ENCODE assay signal across 21 cellular contexts in the genomic region with DNA sequence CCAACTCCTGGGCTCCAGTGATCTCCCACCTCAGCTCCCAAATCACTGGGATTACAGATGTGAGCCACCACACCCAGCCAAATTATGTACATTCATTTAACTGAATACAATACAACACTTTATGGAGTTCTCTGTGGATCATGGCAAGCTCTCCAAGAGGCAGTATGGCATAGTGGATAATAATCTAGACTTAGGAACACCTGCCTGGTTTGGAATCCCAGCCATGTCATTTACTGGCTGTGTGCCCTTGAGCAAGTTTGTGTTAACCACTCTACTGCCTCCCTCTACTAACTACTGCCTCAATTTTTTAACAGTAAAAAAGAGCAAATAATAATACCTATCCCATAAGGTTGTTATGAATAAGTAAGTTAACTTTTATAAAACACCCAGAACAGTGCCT. TPM values are rescaled to one million over a fixed set of nuclear protein-coding genes. Genes with fewer than 3 reads are reported as not detected.
DNase-seq lines count a peak whose midpoint lies in the region; ATAC-seq and TF ChIP-seq lines count a peak whose summit lies in the region.
"Had no signal": no experiment of that assay in that cellular context is flagged by ENCODE, and none has a peak within 500 bp of the region (broad histone marks: within the 10 kb centered on the region; RNA-seq: fewer than 3 reads in every experiment).

No MANE protein-coding gene starts in this region.

- DNase-seq in NCI-H1105 treated with DMSO at 0.1 percent for 48 hours (lab: John Stamatoyannopoulos, UW) (peak; percentile 38), NCI-H1105 (lab: John Stamatoyannopoulos, UW) (no peak), T47D (ENCODE audit: low read depth in 1 of 2, low spot score in 1 of 2) (peak; percentile 51 to 77), MCF 10A (ENCODE audit: unreplicated experiment) (no peak), NCI-H69 (lab: John Stamatoyannopoulos, UW) (peak; percentile 46), sigmoid colon (peak; percentile 12), esophagus squamous epithelium (lab: John Stamatoyannopoulos, UW) (no peak)
- DNase-seq: AML-193; CD4-positive, alpha-beta memory T cell; DMS153; DMS79 treated with DMSO at 0.1 percent for 48 hours; GOT3; H7; HFFc6 had no signal

- peaks cover 7% of the 10 kb centered on the region for H3K4me1 Mint-ChIP-seq in MCF 10A (ENCODE audit: insufficient read depth, unreplicated experiment)
- H3K4me1 Mint-ChIP-seq in activated T-helper 17 cell treated with anti-CD3 and anti-CD28 coated beads, Interleukin-2, amount 50 U/mL, for 72 hours, result peaks cover 13% of the 10 kb centered on the region

- H3K27me3 ChIP-seq in sigmoid colon (no peaks in the 10 kb centered on the region), esophagus squamous epithelium (no peaks in the 10 kb centered on the region)

- in situ Hi-C loops in T47D (cut with HindIII; ENCODE audit: low pct_unique_long_range_greater_than_20kb, low sequenced_read_pairs), result no loop called here

- H3K4me1 ChIP-seq in sigmoid colon, result peaks cover 0 to 23% (median 11%) of the 10 kb centered on the region in 4 donors
- H3K4me1 ChIP-seq in esophagus squamous epithelium, result peaks cover 13 to 25% (median 18%) of the 10 kb centered on the region in 3 donors

- H3K9me3 ChIP-seq in sigmoid colon, result no peaks in the 10 kb centered on the region
- no peaks in the 10 kb centered on the region for H3K9me3 ChIP-seq in esophagus squamous epithelium
- H3K9me3 ChIP-seq: A549 had no signal

- CTCF ChIA-PET in MCF 10A (lab: Yijun Ruan, JAX), result interaction anchor here (0.6 kb wide), 1 partner anchor 233 kb away, joined by 3 read pairs; no protein-coding TSS in a partner anchor

- BruUV-seq in MCF 10A (replicated peaks; lab: Mats Ljungman, UMichigan), result no TSS peak

- H3K9me3 Mint-ChIP-seq in MCF 10A (ENCODE audit: unreplicated experiment), result no peaks in the 10 kb centered on the region
- peaks cover 3% of the 10 kb centered on the region for H3K9me3 Mint-ChIP-seq in activated T-helper 17 cell treated with anti-CD3 and anti-CD28 coated beads, Interleukin-2, amount 50 U/mL, for 72 hours
- H3K9me3 Mint-ChIP-seq: CD4-positive, alpha-beta memory T cell had no signal

- no peaks in the 10 kb centered on the region for H3K36me3 Mint-ChIP-seq in MCF 10A (ENCODE audit: insufficient read depth, unreplicated experiment)
- no peaks in the 10 kb centered on the region for H3K36me3 Mint-ChIP-seq in activated T-helper 17 cell treated with anti-CD3 and anti-CD28 coated beads, Interleukin-2, amount 50 U/mL, for 72 hours (ENCODE audit: low read depth)

- POLR2A ChIA-PET in MCF 10A (lab: Yijun Ruan, JAX), result interaction anchor here (1.0 kb wide), 1 partner anchor 29 kb away, joined by 3 read pairs; no protein-coding TSS in a partner anchor

- TF ChIP-seq CTCF in MCF 10A (IDR thresholded peaks at IDR 0.05; ENCODE audit: unreplicated experiment), result no peak
- no peak for TF ChIP-seq CTCF in sigmoid colon (IDR thresholded peaks at IDR 0.05)
- TF ChIP-seq CTCF in esophagus squamous epithelium (IDR thresholded peaks at IDR 0.05), result no peak

- H3K27ac ChIP-seq in sigmoid colon (no peak overlapping the region), esophagus squamous epithelium (no peak overlapping the region)
- H3K27ac ChIP-seq: 22Rv1, A549, C4-2B had no signal

- H3K36me3 ChIP-seq in sigmoid colon, result no peaks in the 10 kb centered on the region
- H3K36me3 ChIP-seq in esophagus squamous epithelium, result no peaks in the 10 kb centered on the region

- intact Hi-C loops in MCF 10A (cut with micrococcal nuclease) (no loop called here), sigmoid colon (cut with DNase I) (no loop called here), esophagus squamous epithelium (cut with DNase I) (no loop called here)

- no peak for TF ChIP-seq POLR2A in sigmoid colon (IDR thresholded peaks at IDR 0.05)
- no peak for TF ChIP-seq POLR2A in esophagus squamous epithelium (IDR thresholded peaks at IDR 0.05)

- no peak for TF ChIP-seq EP300 in sigmoid colon (IDR thresholded peaks at IDR 0.05)

- H3K4me3 ChIP-seq in sigmoid colon, result no peak overlapping the region
- no peak overlapping the region for H3K4me3 ChIP-seq in esophagus squamous epithelium
- H3K4me3 ChIP-seq: A549, GM12878 had no signal

- H3K4me3 Mint-ChIP-seq in MCF 10A (ENCODE audit: unreplicated experiment), result no peak overlapping the region
- H3K4me3 Mint-ChIP-seq in activated T-helper 17 cell treated with anti-CD3 and anti-CD28 coated beads, Interleukin-2, amount 50 U/mL, for 72 hours, result no peak overlapping the region
- H3K4me3 Mint-ChIP-seq: HFFc6 had no signal

- peaks cover 47% of the 10 kb centered on the region for H3K27me3 Mint-ChIP-seq in MCF 10A (ENCODE audit: insufficient read depth, unreplicated experiment)
- H3K27me3 Mint-ChIP-seq in activated T-helper 17 cell treated with anti-CD3 and anti-CD28 coated beads, Interleukin-2, amount 50 U/mL, for 72 hours, result peaks cover 18% of the 10 kb centered on the region

- no peak for ATAC-seq in activated T-helper 17 cell treated with anti-CD3 and anti-CD28 coated beads, Interleukin-2, amount 50 U/mL, for 72 hours (replicated peaks)
- ATAC-seq: A549, GM12878, HCT116 had no signal

- no peak overlapping the region for H3K27ac Mint-ChIP-seq in MCF 10A (ENCODE audit: low read depth, unreplicated experiment)
- no peak overlapping the region for H3K27ac Mint-ChIP-seq in activated T-helper 17 cell treated with anti-CD3 and anti-CD28 coated beads, Interleukin-2, amount 50 U/mL, for 72 hours
- H3K27ac Mint-ChIP-seq: CD4-positive, alpha-beta memory T cell; HFFc6 had no signal

RNA-seq across cellular contexts. Expression of gene ETV7, which starts 1.9 kb away (rescaled TPM):
- 0.20 and 0.47 TPM in 2 replicates for total RNA-seq in MCF 10A (2022)
- 1 to 10 TPM in 1 of 4 donors, under 1 TPM in 2, not detected in 1; 0.36 to 2.2 (median 0.55) TPM for total RNA-seq in sigmoid colon
- polyA plus RNA-seq in sigmoid colon, result 10 to 100 TPM in 1 of 3 donors, 1 to 10 TPM in 2; 3.6 to 11.6 (median 6.5) TPM
- total RNA-seq in activated T-helper 17 cell treated with anti-CD3 and anti-CD28 coated beads, Interleukin-2, amount 50 U/mL, for 72 hours, result 10 to 100 TPM in 1 of 2 donors, 1 to 10 TPM in 1; 2.6 to 16.9 TPM
- total RNA-seq in esophagus squamous epithelium, result 1 to 10 TPM; 1.3 to 7.3 (median 2.3) TPM

RNA-seq across cellular contexts. Expression of gene BNIP5, which starts 52.7 kb away (rescaled TPM):
- not detected in 2 replicates for total RNA-seq in MCF 10A (2022)
- total RNA-seq in sigmoid colon, result not detected
- polyA plus RNA-seq in sigmoid colon, result 1 to 10 TPM; 5.5 to 9.0 (median 8.6) TPM
- not detected for total RNA-seq in activated T-helper 17 cell treated with anti-CD3 and anti-CD28 coated beads, Interleukin-2, amount 50 U/mL, for 72 hours
- not detected for total RNA-seq in esophagus squamous epithelium
- total RNA-seq: CD4-positive, alpha-beta memory T cell; H7; HFFc6 had no signal
- polyA plus RNA-seq: A549; BJ; CD4-positive, alpha-beta memory T cell had no signal

RNA-seq across cellular contexts. Expression of gene PXT1, which starts 53.3 kb away (rescaled TPM):
- total RNA-seq in MCF 10A (2022), result 0.15 TPM in 1 of 2 replicates, not detected in the other
- not detected for total RNA-seq in sigmoid colon
- not detected for polyA plus RNA-seq in sigmoid colon
- under 1 TPM; 0.11 to 0.87 TPM for total RNA-seq in activated T-helper 17 cell treated with anti-CD3 and anti-CD28 coated beads, Interleukin-2, amount 50 U/mL, for 72 hours
- total RNA-seq in esophagus squamous epithelium, result not detected
- polyA plus RNA-seq: A549; BJ; CD4-positive, alpha-beta memory T cell had no signal

RNA-seq across cellular contexts. Expression of gene KCTD20, which starts 53.4 kb away (rescaled TPM):
- total RNA-seq in MCF 10A (2022) (46.6 and 52.0 TPM in 2 replicates), sigmoid colon (10 to 100 TPM; 48.5 to 71.3 (median 50.8) TPM), esophagus squamous epithelium (10 to 100 TPM; 35.9 to 47.5 (median 41.0) TPM)
- polyA plus RNA-seq in sigmoid colon, result 10 to 100 TPM; 12.0 to 19.6 (median 12.0) TPM
- total RNA-seq in activated T-helper 17 cell treated with anti-CD3 and anti-CD28 coated beads, Interleukin-2, amount 50 U/mL, for 72 hours, result 10 to 100 TPM; 41.1 to 57.6 TPM

Comparison
In these comparisons a context has a peak if more than half of its experiments do, and no peak if none do; other contexts are left out.
1. DNase-seq: peak in NCI-H1105 treated with DMSO at 0.1 percent for 48 hours (single experiment), T47D (2 of 2), NCI-H69 (single experiment) and sigmoid colon (single experiment); none in NCI-H1105 (single experiment), MCF 10A (single experiment) and esophagus squamous epithelium (single experiment).